ENCODE assay signal across 25 cellular contexts in genomic region chr5:112570708-112571448, GRCh38.
"Had no signal": no experiment of that assay in that cellular context is flagged by ENCODE, and none has a peak within 500 bp of the region (broad histone marks: within the 10 kb centered on the region; RNA-seq: fewer than 3 reads in every experiment).

No MANE protein-coding gene starts in this region.

- H3K36me3 Mint-ChIP-seq: mesothelial cell of epicardium; naive thymus-derived CD4-positive, alpha-beta T cell; natural killer cell treated with Interleukin-12 subunit alpha and Interleukin-12 subunit beta and Interleukin-15 and Interleukin-18, amount 100 ng/mL, for 72 hours; stimulated activated memory B cell treated with anti-CD40 and anti-IgM and Interleukin-4, amounts not matched to agents 10 μg/mL and 1 μg/mL and 100 μg/mL, for 72 hours; type B pancreatic cell had no signal

- H3K4me3 ChIP-seq: hepatocyte, left ventricle myocardium inferior, lung, pancreas, prostate gland, spleen, tibial nerve, uterus had no signal

- H3K4me1 ChIP-seq: pancreas, prostate gland, spleen, tibial nerve, uterus had no signal

- H2AFZ ChIP-seq: hepatocyte had no signal

- H3K27ac Mint-ChIP-seq: mesothelial cell of epicardium; naive thymus-derived CD4-positive, alpha-beta T cell; natural killer cell treated with Interleukin-12 subunit alpha and Interleukin-12 subunit beta and Interleukin-15 and Interleukin-18, amount 100 ng/mL, for 72 hours; stimulated activated memory B cell treated with anti-CD40 and anti-IgM and Interleukin-4, amounts not matched to agents 10 μg/mL and 1 μg/mL and 100 μg/mL, for 72 hours; stimulated activated naive CD8-positive, alpha-beta T cell treated with anti-CD3 and anti-CD28 coated beads, Interleukin-15, amount 100 ng/mL, for 72 hours; type B pancreatic cell had no signal

- H3K36me3 ChIP-seq: left ventricle myocardium inferior, pancreas, prostate gland, spleen, tibial nerve, uterus had no signal

- H3K79me2 ChIP-seq: hepatocyte had no signal

- DNase-seq: islet precursor cell; left ventricle myocardium inferior; naive thymus-derived CD4-positive, alpha-beta T cell; pancreas; posterior cingulate gyrus; retina; right cardiac atrium; small intestine; spleen; stimulated activated CD4-positive, alpha-beta T cell treated with anti-CD3 and anti-CD28 coated beads, Interleukin-2, amount 100 ng/mL, for 48 hours; stimulated activated CD4-positive, alpha-beta T cell treated with anti-CD3 and anti-CD28 coated beads, Interleukin-4, amount 100 ng/mL, for 4 hours; stimulated activated CD8-positive, alpha-beta memory T cell treated with anti-CD3 and anti-CD28 coated beads, Interleukin-4, amount 100 ng/mL, for 48 hours; stimulated activated naive CD4-positive, alpha-beta T cell treated with Interleukin-2 at 50 U/mL for 16 hours; stimulated activated naive CD8-positive, alpha-beta T cell treated with anti-CD3 and anti-CD28 coated beads, Interleukin-15, amount 100 ng/mL, for 72 hours; substantia nigra; uterus had no signal

- H3K27me3 ChIP-seq: hepatocyte, pancreas, tibial nerve, uterus had no signal

- H3K4me1 Mint-ChIP-seq: naive thymus-derived CD4-positive, alpha-beta T cell; stimulated activated memory B cell treated with anti-CD40 and anti-IgM and Interleukin-4, amounts not matched to agents 10 μg/mL and 1 μg/mL and 100 μg/mL, for 72 hours; stimulated activated naive CD8-positive, alpha-beta T cell treated with anti-CD3 and anti-CD28 coated beads, Interleukin-15, amount 100 ng/mL, for 72 hours had no signal

- H3K4me2 ChIP-seq: hepatocyte had no signal

- ATAC-seq: naive thymus-derived CD4-positive, alpha-beta T cell; pancreas; right cardiac atrium; sciatic nerve; stimulated activated memory B cell treated with anti-CD40 and anti-IgM and Interleukin-4, amounts not matched to agents 10 μg/mL and 1 μg/mL and 100 μg/mL, for 72 hours; stimulated activated naive CD8-positive, alpha-beta T cell treated with anti-CD3 and anti-CD28 coated beads, Interleukin-15, amount 100 ng/mL, for 72 hours had no signal

- H3K9me3 ChIP-seq: left ventricle myocardium inferior, pancreas, prostate gland, spleen, tibial nerve, uterus had no signal

- H3K27me3 Mint-ChIP-seq: type B pancreatic cell had no signal

- H3K4me3 Mint-ChIP-seq: mesothelial cell of epicardium; naive thymus-derived CD4-positive, alpha-beta T cell; natural killer cell treated with Interleukin-12 subunit alpha and Interleukin-12 subunit beta and Interleukin-15 and Interleukin-18, amount 100 ng/mL, for 72 hours; stimulated activated memory B cell treated with anti-CD40 and anti-IgM and Interleukin-4, amounts not matched to agents 10 μg/mL and 1 μg/mL and 100 μg/mL, for 72 hours; stimulated activated naive CD8-positive, alpha-beta T cell treated with anti-CD3 and anti-CD28 coated beads, Interleukin-15, amount 100 ng/mL, for 72 hours; type B pancreatic cell had no signal

- H3K9me3 Mint-ChIP-seq: natural killer cell treated with Interleukin-12 subunit alpha and Interleukin-12 subunit beta and Interleukin-15 and Interleukin-18, amount 100 ng/mL, for 72 hours; stimulated activated memory B cell treated with anti-CD40 and anti-IgM and Interleukin-4, amounts not matched to agents 10 μg/mL and 1 μg/mL and 100 μg/mL, for 72 hours; stimulated activated naive CD8-positive, alpha-beta T cell treated with anti-CD3 and anti-CD28 coated beads, Interleukin-15, amount 100 ng/mL, for 72 hours; type B pancreatic cell had no signal

- H3K27ac ChIP-seq: hepatocyte, left ventricle myocardium inferior, pancreas, prostate gland, spleen, tibial nerve, uterus had no signal
